Comparison of ENCODE assay signal across 13 cellular contexts in the genomic region with DNA sequence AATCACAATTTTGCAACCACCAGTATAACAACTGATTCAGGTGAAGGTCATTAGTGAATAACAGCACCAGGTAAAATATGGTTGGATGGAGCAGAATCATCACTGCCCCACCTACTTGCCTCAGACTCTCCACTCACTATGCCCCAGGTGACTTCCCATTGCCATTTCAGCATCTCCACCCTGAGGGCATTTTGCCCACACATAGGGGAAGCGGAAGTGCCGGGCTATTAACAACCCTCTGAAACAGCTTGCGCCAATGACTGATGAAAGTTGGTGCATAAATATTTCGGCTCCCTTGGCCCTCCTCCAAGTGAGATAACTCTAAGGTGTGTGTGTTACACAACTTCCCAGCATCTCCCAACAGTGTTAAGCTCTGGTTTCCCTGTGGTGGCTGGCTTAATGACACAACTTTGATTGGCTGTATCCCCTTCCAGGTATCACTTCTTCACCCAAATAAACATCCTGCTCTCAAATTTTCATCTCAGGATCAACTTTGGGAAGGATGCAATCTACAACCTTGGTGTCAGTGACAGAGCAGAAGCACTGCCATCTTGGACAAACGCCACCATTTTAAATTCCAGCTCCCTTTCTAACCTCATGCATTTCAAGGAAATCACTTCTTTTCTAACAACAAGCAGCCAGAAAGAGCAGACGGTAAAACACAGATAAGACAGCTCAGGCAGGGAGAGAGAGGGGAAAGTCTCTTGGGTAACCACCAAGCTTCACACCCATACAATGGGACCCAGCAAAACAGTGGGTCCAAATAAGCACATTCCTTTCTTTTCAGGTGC.
DNase-seq lines count a peak whose midpoint lies in the region; ATAC-seq and TF ChIP-seq lines count a peak whose summit lies in the region.
"Had no signal": no experiment of that assay in that cellular context is flagged by ENCODE, and none has a peak within 500 bp of the region (broad histone marks: within the 10 kb centered on the region; RNA-seq: fewer than 3 reads in every experiment).

No MANE protein-coding gene starts in this region.

- H3K4me3 ChIP-seq in RWPE2 (ENCODE audit: severe bottlenecking) = no peak overlapping the region
- no peak overlapping the region for H3K4me3 ChIP-seq in A673 (ENCODE audit: low read depth, low read length, poor library complexity, severe bottlenecking)
- H3K4me3 ChIP-seq: A549; BLaER1 treated with 17β-estradiol and CSF1 and Interleukin-3, amounts not matched to agents 10 nM and 100 nM; MG63 had no signal

- TF ChIP-seq CTCF in GM13977 (IDR thresholded peaks at IDR 0.05; ENCODE audit: extremely low read depth, insufficient read depth, missing control alignments) (no peak), RWPE2 (IDR thresholded peaks at IDR 0.05; ENCODE audit: poor library complexity, severe bottlenecking) (no peak), A673 (conservative IDR thresholded peaks at IDR 0.05; ENCODE audit: low read depth, low read length) (no peak)

- no peaks in the 10 kb centered on the region for H3K27me3 ChIP-seq in RWPE2 (ENCODE audit: insufficient read depth, poor library complexity, severe bottlenecking)
- H3K27me3 ChIP-seq in A673 (replicated peaks; ENCODE audit: insufficient read depth, low read depth, low read length, poor library complexity) = peaks cover 4% of the 10 kb centered on the region
- H3K27me3 ChIP-seq: BLaER1 treated with 17β-estradiol and CSF1 and Interleukin-3, amounts not matched to agents 10 nM and 100 nM; MG63 had no signal

- BruUV-seq in A673 (replicated peaks; lab: Mats Ljungman, UMichigan) = no TSS peak

- peak; percentile 6 for DNase-seq in GM13977 (ENCODE audit: low spot score)
- DNase-seq in NOMO-1 (lab: John Stamatoyannopoulos, UW; ENCODE audit: unreplicated experiment in 2 of 2) = peak; percentile 52 to 61
- DNase-seq in RWPE2 (ENCODE audit: low spot score) = no peak
- no peak for DNase-seq in left colon
- no peak for DNase-seq in A673 (ENCODE audit: low spot score)
- no peak for DNase-seq in AG08395 (ENCODE audit: low spot score)
- DNase-seq in left ventricle myocardium superior = no peak
- DNase-seq: CD8-positive, alpha-beta memory T cell; MG63; NCI-H1092 treated with DMSO at 0.1 percent for 48 hours had no signal

- CTCF ChIA-PET in A673 (lab: Charles Lee) = no interaction called here

- no peaks in the 10 kb centered on the region for H3K36me3 ChIP-seq in RWPE2 (ENCODE audit: low read depth)
- H3K36me3 ChIP-seq in A673 (ENCODE audit: insufficient read depth, low read length, poor library complexity, severe bottlenecking) = no peaks in the 10 kb centered on the region
- H3K36me3 ChIP-seq: BLaER1 treated with 17β-estradiol and CSF1 and Interleukin-3, amounts not matched to agents 10 nM and 100 nM; MG63 had no signal

- H3K27ac ChIP-seq in RWPE2 (ENCODE audit: poor library complexity, severe bottlenecking) (no peak overlapping the region), A673 (ENCODE audit: low read depth, low read length, poor library complexity, severe bottlenecking) (no peak overlapping the region)
- H3K27ac ChIP-seq: A549; BLaER1 treated with 17β-estradiol and CSF1 and Interleukin-3, amounts not matched to agents 10 nM and 100 nM; KMS-11 had no signal

- H3K9me3 ChIP-seq in RWPE2 (ENCODE audit: severe bottlenecking) = no peaks in the 10 kb centered on the region
- no peaks in the 10 kb centered on the region for H3K9me3 ChIP-seq in A673 (ENCODE audit: low read depth, low read length, poor library complexity, severe bottlenecking)
- H3K9me3 ChIP-seq: A549, MG63 had no signal

- H3K4me1 ChIP-seq in RWPE2 (ENCODE audit: insufficient read depth, poor library complexity, severe bottlenecking) (no peaks in the 10 kb centered on the region), A673 (ENCODE audit: insufficient read depth, low read length, poor library complexity, severe bottlenecking) (no peaks in the 10 kb centered on the region)
- H3K4me1 ChIP-seq: A549 had no signal

- in situ Hi-C loops in GM13977 (cut with MboI; ENCODE audit: low pct_unique_long_range_greater_than_20kb, low sequenced_read_pairs, unreplicated experiment) = no loop called here

- ATAC-seq in RWPE2 (ENCODE audit: low read depth) (peak; percentile 90), left colon (peak; percentile 59), left ventricle myocardium superior (no peak)
- ATAC-seq: A549 had no signal

- POLR2A ChIA-PET in A673 (lab: Charles Lee; ENCODE audit: low non-redundant PET) = interaction anchor here (0.6 kb wide), 1 partner anchor 64 kb away, joined by 4 read pairs; no protein-coding TSS in a partner anchor

- intact Hi-C loops in left colon (cut with DNase I, micrococcal nuclease) = no loop called here
- intact Hi-C loops in A673 (cut with micrococcal nuclease; ENCODE audit: unreplicated experiment) = no loop called here
- intact Hi-C loops in left ventricle myocardium superior (cut with micrococcal nuclease) = no loop called here

Comparison
In these comparisons a context has a peak if more than half of its experiments do, and no peak if none do; other contexts are left out.
1. DNase-seq: peak in GM13977 (single experiment) and NOMO-1 (2 of 2); none in RWPE2 (single experiment), left colon (0 of 2), A673 (single experiment), AG08395 (single experiment) and left ventricle myocardium superior (single experiment).